ENCODE assay signal across 8 cellular contexts in genomic region chr20:56974499-56975250, GRCh38.
DNase-seq lines count a peak whose midpoint lies in the region; ATAC-seq, FAIRE-seq and TF ChIP-seq lines count a peak whose summit lies in the region.

No MANE protein-coding gene starts in this region.

- no peak overlapping the region for H3K27ac Mint-ChIP-seq in activated T-cell treated with anti-CD3 and anti-CD28 coated beads, Interleukin-2, amount 50 U/mL, for 24 hours

- H2AFZ ChIP-seq in K562 (ENCODE audit: low read depth, low read length): no peak overlapping the region

- TF ChIP-seq CTCF in K562 (IDR thresholded peaks at IDR 0.05 in 2 of 3, conservative IDR thresholded peaks at IDR 0.05 in 1 of 3; ENCODE audit: insufficient read depth in 2 of 3, low read depth in 1 of 3, low read length in 3 of 3): peak; percentile 58 to 71 (median 59)

- H4K20me1 ChIP-seq in K562 (replicated peaks; ENCODE audit: control insufficient read depth, insufficient read depth, low read length): peaks cover 4% of the 10 kb centered on the region; the same call in 1 of the 2 replicates

- TF ChIP-seq RAD21 in K562 (CRISPR knock-in tag; conservative IDR thresholded peaks at IDR 0.05 in 1 of 2, IDR thresholded peaks at IDR 0.05 in 1 of 2): peak; percentile 55 to 66

- H3K4me2 ChIP-seq in K562 (ENCODE audit: insufficient read depth, low read length): no peak overlapping the region

- 4% methylated on average over 21 of the region's 21 CpGs for WGBS in K562 (ENCODE audit: insufficient coverage, low coverage, missing lambda C conversion rate)

- no peak overlapping the region for H3K4me3 ChIP-seq in K562

- ATAC-seq in K562 (peak; percentile 71), left colon (peak; percentile 35), sciatic nerve (no peak)

- no peaks in the 10 kb centered on the region for H3K4me1 Mint-ChIP-seq in activated T-cell treated with anti-CD3 and anti-CD28 coated beads, Interleukin-2, amount 50 U/mL, for 24 hours (ENCODE audit: low read depth)

- TF ChIP-seq POLR2A in K562 (conservative IDR thresholded peaks at IDR 0.05): no peak

- peak; percentile 65 for FAIRE-seq in K562 (lab: Jason Lieb, UNC)

- H3K9me1 ChIP-seq in K562 (ENCODE audit: control insufficient read depth, insufficient read depth, low read length): no peaks in the 10 kb centered on the region

- intact Hi-C loops in K562 (cut with micrococcal nuclease): no loop called here
- intact Hi-C loops in left colon (cut with DNase I, micrococcal nuclease): loop anchor here in 1 of 2 donors (2.0 kb wide), 1 partner anchor 424 kb away; no protein-coding TSS in a partner anchor
- intact Hi-C loops in sciatic nerve (cut with DNase I): no loop called here

- no peaks in the 10 kb centered on the region for H3K79me2 ChIP-seq in K562 (ENCODE audit: control insufficient read depth, insufficient read depth, low read length)

- H3K9me3 ChIP-seq in K562 (replicated peaks; ENCODE audit: control insufficient read depth, insufficient read depth, low read depth, low read length): no peaks in the 10 kb centered on the region

- H3K27me3 Mint-ChIP-seq in activated T-cell treated with anti-CD3 and anti-CD28 coated beads, Interleukin-2, amount 50 U/mL, for 24 hours: peaks cover 75% of the 10 kb centered on the region

- H3K4me1 ChIP-seq in K562 (replicated peaks in 1 of 2; ENCODE audit: control insufficient read depth in 2 of 2, insufficient read depth in 2 of 2, low read length in 2 of 2): no peaks in the 10 kb centered on the region

- H3K9ac ChIP-seq in K562 (ENCODE audit: insufficient read depth in 1 of 2, low read depth in 2 of 2, low read length in 2 of 2): no peak overlapping the region

- POLR2A ChIA-PET in K562 (lab: Yijun Ruan, JAX): no interaction called here

- in situ Hi-C loops in K562 (cut with MboI): no loop called here

- no peak overlapping the region for H3K27ac ChIP-seq in K562 (ENCODE audit: extremely low read depth, low read depth, low read length)

- H3K36me3 ChIP-seq in K562 (ENCODE audit: control insufficient read depth, insufficient read depth, low read length): no peaks in the 10 kb centered on the region

- CTCF ChIA-PET in K562 (lab: Yijun Ruan, JAX; ENCODE audit: low intra/inter-chr PET ratio): no interaction called here

- H3K9me3 Mint-ChIP-seq in activated T-cell treated with anti-CD3 and anti-CD28 coated beads, Interleukin-2, amount 50 U/mL, for 24 hours: no peaks in the 10 kb centered on the region

- peaks cover 2 to 43% of the 10 kb centered on the region in 2 experiments; a peak in 4 of 5 replicates for H3K27me3 ChIP-seq in K562 (ENCODE audit: control insufficient read depth in 2 of 2, insufficient read depth in 2 of 2, low read length in 2 of 2)

- BruUV-seq in K562 (replicated peaks; lab: Mats Ljungman, UMichigan): no TSS peak

- H3K4me3 Mint-ChIP-seq in activated T-cell treated with anti-CD3 and anti-CD28 coated beads, Interleukin-2, amount 50 U/mL, for 24 hours: no peak overlapping the region

- no peak for TF ChIP-seq EP300 in K562 (IDR thresholded peaks at IDR 0.05; ENCODE audit: low read length)

- peak; percentile 4 for DNase-seq in activated T-cell treated with anti-CD3 and anti-CD28 coated beads for 48 hours (ENCODE audit: low read depth)
- no peak for DNase-seq in activated T-cell treated with anti-CD3 and anti-CD28 coated beads, Interleukin-2, amount 50 U/mL, for 24 hours
- peak; percentile 68 for DNase-seq in NAMALWA (ENCODE audit: low spot score)
- DNase-seq in K562 (ENCODE audit: extremely low read depth in 1 of 4, low spot score in 3 of 4): peak; percentile 31 to 57 (median 36)
- peak; percentile 38 to 59 for DNase-seq in left colon
- DNase-seq in DMS114 treated with DMSO at 0.1 percent for 48 hours (lab: John Stamatoyannopoulos, UW; ENCODE audit: unreplicated experiment): no peak
- DNase-seq in OCI-M2 (lab: John Stamatoyannopoulos, UW; ENCODE audit: unreplicated experiment): no peak
- no peak for DNase-seq in sciatic nerve (ENCODE audit: low spot score)

- no peaks in the 10 kb centered on the region for H3K36me3 Mint-ChIP-seq in activated T-cell treated with anti-CD3 and anti-CD28 coated beads, Interleukin-2, amount 50 U/mL, for 24 hours (ENCODE audit: low read depth)

TF ChIP-seq in K562, 482 proteins besides CTCF, POLR2A, EP300 and RAD21:
- 0 out of 2 replicates have a peak, but pooled peaks have one; percentile 20 for TF ChIP-seq SMC3 (conservative IDR thresholded peaks at IDR 0.05; ENCODE audit: insufficient read depth, low read depth, low read length)
- no peak for TF ChIP-seq FOXP1 (CRISPR knock-in tag; IDR thresholded peaks at IDR 0.05)
- TF ChIP-seq EZH2 (IDR thresholded peaks at IDR 0.05; ENCODE audit: borderline replicate concordance, low read depth, low read length): no peak
- no peak for TF ChIP-seq RFX1 (IDR thresholded peaks at IDR 0.05)
- peak; percentile 69 for TF ChIP-seq DEAF1 (CRISPR knock-in tag; IDR thresholded peaks at IDR 0.05)
- no peak for TF ChIP-seq MXI1 (IDR thresholded peaks at IDR 0.05; ENCODE audit: low read depth, low read length)
- no peak for TF ChIP-seq ZNF77 (CRISPR knock-in tag; IDR thresholded peaks at IDR 0.05)
- no peak for TF ChIP-seq NEUROD1 (IDR thresholded peaks at IDR 0.05; ENCODE audit: borderline replicate concordance, low read depth, low read length, partially characterized antibody)
- no peak for TF ChIP-seq RBM15 (IDR thresholded peaks at IDR 0.05; ENCODE audit: insufficient read depth, low read length)
TF ChIP-seq in K562: peak in this region for 2.

Comparison
In these comparisons a context has a peak if more than half of its experiments do, and no peak if none do; other contexts are left out.
1. DNase-seq: peak in activated T-cell treated with anti-CD3 and anti-CD28 coated beads for 48 hours (single experiment), NAMALWA (single experiment), K562 (4 of 4) and left colon (2 of 2); none in activated T-cell treated with anti-CD3 and anti-CD28 coated beads, Interleukin-2, amount 50 U/mL, for 24 hours (single experiment), DMS114 treated with DMSO at 0.1 percent for 48 hours (single experiment), OCI-M2 (single experiment) and sciatic nerve (single experiment).